22 cellular contexts compared by ENCODE assay signal in genomic region chr6:31784270-31784925, GRCh38. TPM values are rescaled to one million over a fixed set of nuclear protein-coding genes. Genes with fewer than 3 reads are reported as not detected.
DNase-seq lines count a peak whose midpoint lies in the region; ATAC-seq, FAIRE-seq and TF ChIP-seq lines count a peak whose summit lies in the region.
"Had no signal": no experiment of that assay in that cellular context is flagged by ENCODE, and none has a peak within 500 bp of the region (broad histone marks: within the 10 kb centered on the region; RNA-seq: fewer than 3 reads in every experiment).

No MANE protein-coding gene starts in this region.

- POLR2A ChIA-PET in HepG2 (lab: Yijun Ruan, JAX), result interaction anchor here (0.9 to 1.6 kb wide), 4 partner anchors 11 to 81 kb away, joined by 3 to 5 read pairs (median 3); partner anchors contain the start of genes ABHD16A and NEU1

- CTCF ChIA-PET in HepG2 (lab: Yijun Ruan, JAX; ENCODE audit: low intra/inter-chr PET ratio, low total read pairs), result no interaction called here

- no peak overlapping the region for H3K9ac ChIP-seq in HepG2 (ENCODE audit: insufficient read depth, low read depth, low read length)

- H3K36me3 Mint-ChIP-seq in natural killer cell treated with Interleukin-12 subunit alpha and Interleukin-12 subunit beta and Interleukin-15 and Interleukin-18, amount 100 ng/mL, for 72 hours, result no peaks in the 10 kb centered on the region

- TF ChIP-seq CTCF in HepG2 (CRISPR knock-in tag; IDR thresholded peaks at IDR 0.05), result no peak
- TF ChIP-seq CTCF in right lobe of liver (IDR thresholded peaks at IDR 0.05), result no peak

- DNase-seq in HepG2 (ENCODE audit: low spot score) (no peak), right lobe of liver (no peak), medulla oblongata (ENCODE audit: extremely low spot score) (peak; percentile 64)
- no peak for DNase-seq in natural killer cell treated with Interleukin-12 subunit alpha and Interleukin-12 subunit beta and Interleukin-15 and Interleukin-18, amount 100 ng/mL, for 72 hours (ENCODE audit: low spot score)
- DNase-seq: activated CD8-positive, alpha-beta memory T cell treated with anti-CD3 and anti-CD28 coated beads, Interleukin-2, amount 50 U/mL, for 48 hours; activated gamma-delta T cell treated with Interleukin-2 at 50 U/mL for 16 hours; CD4-positive, alpha-beta T cell; central memory CD4-positive, alpha-beta T cell; DMS53; effector memory CD4-positive, alpha-beta T cell; esophagus squamous epithelium; NCI-H2107; NCI-H524; retina; RPMI8226; SW 1271; testis had no signal

- H3K9me3 Mint-ChIP-seq in natural killer cell treated with Interleukin-12 subunit alpha and Interleukin-12 subunit beta and Interleukin-15 and Interleukin-18, amount 100 ng/mL, for 72 hours, result no peaks in the 10 kb centered on the region
- H3K9me3 Mint-ChIP-seq: CD4-positive, alpha-beta T cell had no signal

- TF ChIP-seq EP300 in HepG2 (IDR thresholded peaks at IDR 0.05; ENCODE audit: low read depth in 2 of 2, low read length in 2 of 2) (no peak), HepG2 (CRISPR knock-in tag; IDR thresholded peaks at IDR 0.05; ENCODE audit: borderline replicate concordance) (no peak)

- H3K4me1 ChIP-seq in HepG2 (ENCODE audit: insufficient read depth, low read length), result peaks cover under 1% of the 10 kb centered on the region; the same call in 1 of the 2 replicates
- H3K4me1 ChIP-seq in right lobe of liver, result no peaks in the 10 kb centered on the region
- H3K4me1 ChIP-seq: esophagus squamous epithelium, testis had no signal

- no peaks in the 10 kb centered on the region for H3K27me3 ChIP-seq in HepG2 (ENCODE audit: control insufficient read depth in 1 of 2, insufficient read depth in 2 of 2, low read length in 2 of 2)
- no peaks in the 10 kb centered on the region for H3K27me3 ChIP-seq in right lobe of liver
- H3K27me3 ChIP-seq: esophagus squamous epithelium, neutrophil, testis had no signal

- peak overlapping the region in 1 of 2 donors; percentile 62 for H3K27ac Mint-ChIP-seq in natural killer cell treated with Interleukin-12 subunit alpha and Interleukin-12 subunit beta and Interleukin-15 and Interleukin-18, amount 100 ng/mL, for 72 hours
- H3K27ac Mint-ChIP-seq: CD4-positive, alpha-beta T cell had no signal

- intact Hi-C loops in HepG2 (cut with micrococcal nuclease; ENCODE audit: unreplicated experiment), result no loop called here
- intact Hi-C loops in right lobe of liver (cut with DNase I), result no loop called here

- no peaks in the 10 kb centered on the region for H3K4me1 Mint-ChIP-seq in natural killer cell treated with Interleukin-12 subunit alpha and Interleukin-12 subunit beta and Interleukin-15 and Interleukin-18, amount 100 ng/mL, for 72 hours (ENCODE audit: low read depth in 2 of 2)

- FAIRE-seq in HepG2 (lab: Jason Lieb, UNC), result no peak
- FAIRE-seq: TTC549 had no signal

- H3K36me3 ChIP-seq in HepG2 (replicated peaks in 1 of 2; ENCODE audit: control insufficient read depth in 1 of 2, insufficient read depth in 2 of 2, low read length in 2 of 2), result peaks cover 51 to 70% of the 10 kb centered on the region in 2 experiments
- peaks cover 0 to 39% (median 22%) of the 10 kb centered on the region in 4 donors for H3K36me3 ChIP-seq in right lobe of liver

- H3K9me3 ChIP-seq in HepG2 (ENCODE audit: low read length), result no peaks in the 10 kb centered on the region
- no peaks in the 10 kb centered on the region for H3K9me3 ChIP-seq in right lobe of liver
- H3K9me3 ChIP-seq: esophagus squamous epithelium, neutrophil, testis had no signal

- BruUV-seq in HepG2 (replicated peaks; lab: Mats Ljungman, UMichigan), result no TSS peak

- 96% methylated on average over 15 of the region's 15 CpGs for WGBS in HepG2 (ENCODE audit: low lambda C conversion rate)
- 97% methylated on average over 9 of the region's 15 CpGs for WGBS in right lobe of liver (ENCODE audit: insufficient coverage, low coverage, low lambda C conversion rate, missing lambda C conversion rate)

- no peak overlapping the region for H3K4me3 Mint-ChIP-seq in natural killer cell treated with Interleukin-12 subunit alpha and Interleukin-12 subunit beta and Interleukin-15 and Interleukin-18, amount 100 ng/mL, for 72 hours
- H3K4me3 Mint-ChIP-seq: CD4-positive, alpha-beta T cell had no signal

- in situ Hi-C loops in HepG2 (cut with HindIII; ENCODE audit: extremely low pct_ligation_motif_present, low pct_unique_long_range_greater_than_20kb), result no loop called here

- no peak for TF ChIP-seq RAD21 in HepG2 (CRISPR knock-in tag; IDR thresholded peaks at IDR 0.05)

- H3K79me2 ChIP-seq in HepG2 (ENCODE audit: insufficient read depth, low read length), result no peaks in the 10 kb centered on the region

- no peak for TF ChIP-seq POLR2A in HepG2 (IDR thresholded peaks at IDR 0.05; ENCODE audit: insufficient read depth in 1 of 2, low read depth in 2 of 2, low read length in 2 of 2)
- TF ChIP-seq POLR2A in right lobe of liver (IDR thresholded peaks at IDR 0.05), result no peak

- H3K4me3 ChIP-seq in HepG2 (replicated peaks in 1 of 3; ENCODE audit: insufficient read depth in 1 of 3, low read depth in 2 of 3, low read length in 3 of 3) (no peak overlapping the region), right lobe of liver (no peak overlapping the region)
- H3K4me3 ChIP-seq: esophagus squamous epithelium, testis had no signal

- no peaks in the 10 kb centered on the region for H4K20me1 ChIP-seq in HepG2 (ENCODE audit: insufficient read depth, low read length)

- no peak overlapping the region for H2AFZ ChIP-seq in HepG2 (ENCODE audit: low read length)

- ATAC-seq in HepG2 (no peak), right lobe of liver (no peak), GM18502 (IDR thresholded peaks at IDR 0.05; ENCODE audit: poor library complexity, unreplicated experiment) (no peak), GM18511 (IDR thresholded peaks at IDR 0.05; ENCODE audit: unreplicated experiment) (no peak)
- ATAC-seq in natural killer cell treated with Interleukin-12 subunit alpha and Interleukin-12 subunit beta and Interleukin-15 and Interleukin-18, amount 100 ng/mL, for 72 hours, result no peak
- ATAC-seq: HCT116 had no signal

- H3K4me2 ChIP-seq in HepG2 (ENCODE audit: low read depth, low read length), result no peak overlapping the region

- H3K27me3 Mint-ChIP-seq in natural killer cell treated with Interleukin-12 subunit alpha and Interleukin-12 subunit beta and Interleukin-15 and Interleukin-18, amount 100 ng/mL, for 72 hours, result no peaks in the 10 kb centered on the region
- H3K27me3 Mint-ChIP-seq: CD4-positive, alpha-beta T cell had no signal

- H3K27ac ChIP-seq in HepG2 (ENCODE audit: extremely low read length, insufficient read depth, low read length) (no peak overlapping the region), right lobe of liver (no peak overlapping the region)
- H3K27ac ChIP-seq: esophagus squamous epithelium, neutrophil, testis had no signal

RNA-seq across cellular contexts. Expression of gene VWA7, which starts 7.3 kb away (rescaled TPM):
- 0.79 and 0.86 TPM in 2 replicates for total RNA-seq in HepG2 (2016; rRNA removed; fragmentation: Illumina TruSeq; extraction: Trizol)
- total RNA-seq in HepG2 (2016; cell fraction: cytosol; rRNA removed; fragmentation: Illumina TruSeq; extraction: Trizol; ENCODE audit: low read depth), result 0.26 and 0.61 TPM in 2 replicates
- 1.00 and 1.6 TPM in 2 replicates for total RNA-seq in HepG2 (2016; cell fraction: insoluble cytoplasmic fraction; rRNA removed; fragmentation: Illumina TruSeq; extraction: Trizol)
- 1.1 TPM in 2 replicates for total RNA-seq in HepG2 (2016; cell fraction: membrane; rRNA removed; fragmentation: Illumina TruSeq; extraction: Trizol)
- total RNA-seq in HepG2 (2016; cell fraction: nucleus; rRNA removed; fragmentation: Illumina TruSeq; extraction: Trizol), result 1.1 and 1.5 TPM in 2 replicates
- 3.3 and 4.4 TPM in 2 replicates for polyA plus RNA-seq in HepG2 (2011; rRNA removed)
- 1.2 and 1.4 TPM in 2 replicates for polyA plus RNA-seq in HepG2 (2011; cell fraction: cytosol; rRNA removed)
- polyA plus RNA-seq in HepG2 (2011; cell fraction: nucleus; rRNA removed), result 14.3 and 22.4 TPM in 2 replicates
- 4.3 and 5.0 TPM in 2 replicates for polyA plus RNA-seq in HepG2 (2012)
- polyA plus RNA-seq in HepG2 (2016; cell fraction: cytosol; fragmentation: Illumina TruSeq; extraction: Trizol; ENCODE audit: low read depth), result 0.23 and 0.25 TPM in 2 replicates
- polyA plus RNA-seq in HepG2 (2016; cell fraction: insoluble cytoplasmic fraction; fragmentation: Illumina TruSeq; extraction: Trizol; ENCODE audit: low read depth), result 0.87 and 1.4 TPM in 2 replicates
- 0.29 and 0.52 TPM in 2 replicates for polyA plus RNA-seq in HepG2 (2016; cell fraction: membrane; fragmentation: Illumina TruSeq; extraction: Trizol; ENCODE audit: low read depth)
- polyA plus RNA-seq in HepG2 (2016; cell fraction: nucleus; fragmentation: Illumina TruSeq; extraction: Trizol; ENCODE audit: insufficient read depth, low read depth), result 2.7 and 3.6 TPM in 2 replicates
- polyA minus RNA-seq in HepG2 (2011; rRNA and poly(A)+ RNA removed; ENCODE audit: low replicate concordance), result 3.8 and 4.5 TPM in 2 replicates
- polyA minus RNA-seq in HepG2 (2011; cell fraction: cytosol; rRNA and poly(A)+ RNA removed), result 2.0 and 3.0 TPM in 2 replicates
- polyA minus RNA-seq in HepG2 (2011; cell fraction: nucleus; rRNA and poly(A)+ RNA removed), result 3.0 and 9.0 TPM in 2 replicates
- 1 to 10 TPM; 1.2 to 5.2 (median 2.7) TPM for total RNA-seq in right lobe of liver
- total RNA-seq in natural killer cell treated with Interleukin-12 subunit alpha and Interleukin-12 subunit beta and Interleukin-15 and Interleukin-18, amount 100 ng/mL, for 72 hours, result 1 to 10 TPM; 1.4 to 2.1 TPM

RNA-seq across cellular contexts. Expression of gene VARS1, which starts 11.2 kb away (rescaled TPM):
- total RNA-seq in HepG2 (2016; rRNA removed; fragmentation: Illumina TruSeq; extraction: Trizol), result 56.1 and 59.2 TPM in 2 replicates
- 36.5 and 36.9 TPM in 2 replicates for total RNA-seq in HepG2 (2016; cell fraction: cytosol; rRNA removed; fragmentation: Illumina TruSeq; extraction: Trizol; ENCODE audit: low read depth)
- 50.7 and 55.3 TPM in 2 replicates for total RNA-seq in HepG2 (2016; cell fraction: insoluble cytoplasmic fraction; rRNA removed; fragmentation: Illumina TruSeq; extraction: Trizol)
- 27.2 and 29.5 TPM in 2 replicates for total RNA-seq in HepG2 (2016; cell fraction: membrane; rRNA removed; fragmentation: Illumina TruSeq; extraction: Trizol)
- total RNA-seq in HepG2 (2016; cell fraction: nucleus; rRNA removed; fragmentation: Illumina TruSeq; extraction: Trizol), result 86.8 and 97.8 TPM in 2 replicates
- 14.7 and 19.9 TPM in 2 replicates for polyA plus RNA-seq in HepG2 (2011; rRNA removed)
- polyA plus RNA-seq in HepG2 (2011; cell fraction: cytosol; rRNA removed), result 9.3 and 11.8 TPM in 2 replicates
- polyA plus RNA-seq in HepG2 (2011; cell fraction: nucleus; rRNA removed), result 168 and 186 TPM in 2 replicates
- 66.0 and 85.3 TPM in 2 replicates for polyA plus RNA-seq in HepG2 (2012)
- 13.0 and 13.1 TPM in 2 replicates for polyA plus RNA-seq in HepG2 (2016; cell fraction: cytosol; fragmentation: Illumina TruSeq; extraction: Trizol; ENCODE audit: low read depth)
- 49.9 and 74.0 TPM in 2 replicates for polyA plus RNA-seq in HepG2 (2016; cell fraction: insoluble cytoplasmic fraction; fragmentation: Illumina TruSeq; extraction: Trizol; ENCODE audit: low read depth)
- 19.6 and 25.4 TPM in 2 replicates for polyA plus RNA-seq in HepG2 (2016; cell fraction: membrane; fragmentation: Illumina TruSeq; extraction: Trizol; ENCODE audit: low read depth)
- polyA plus RNA-seq in HepG2 (2016; cell fraction: nucleus; fragmentation: Illumina TruSeq; extraction: Trizol; ENCODE audit: insufficient read depth, low read depth), result 221 and 231 TPM in 2 replicates
- 58.3 and 63.6 TPM in 2 replicates for polyA minus RNA-seq in HepG2 (2011; rRNA and poly(A)+ RNA removed; ENCODE audit: low replicate concordance)
- 37.6 and 39.2 TPM in 2 replicates for polyA minus RNA-seq in HepG2 (2011; cell fraction: cytosol; rRNA and poly(A)+ RNA removed)
- 34.9 and 47.5 TPM in 2 replicates for polyA minus RNA-seq in HepG2 (2011; cell fraction: nucleus; rRNA and poly(A)+ RNA removed)
- total RNA-seq in right lobe of liver, result 10 to 100 TPM; 31.0 to 58.1 (median 41.0) TPM
- total RNA-seq in natural killer cell treated with Interleukin-12 subunit alpha and Interleukin-12 subunit beta and Interleukin-15 and Interleukin-18, amount 100 ng/mL, for 72 hours, result 100 to 1,000 TPM in 1 of 2 donors, 10 to 100 TPM in 1; 90.7 to 226 TPM

RNA-seq across cellular contexts. Expression of gene SAPCD1, which starts 21.9 kb away (rescaled TPM):
- total RNA-seq in HepG2 (2016; rRNA removed; fragmentation: Illumina TruSeq; extraction: Trizol) (0.56 and 2.5 TPM in 2 replicates), right lobe of liver (1 to 10 TPM in 2 of 6 experiments, under 1 TPM in 3, not detected in 1; 0.62 to 1.6 (median 0.90) TPM)
- total RNA-seq in HepG2 (2016; cell fraction: cytosol; rRNA removed; fragmentation: Illumina TruSeq; extraction: Trizol; ENCODE audit: low read depth), result 2.3 TPM in 2 replicates
- 0.51 and 2.0 TPM in 2 replicates for total RNA-seq in HepG2 (2016; cell fraction: insoluble cytoplasmic fraction; rRNA removed; fragmentation: Illumina TruSeq; extraction: Trizol)
- 0.90 and 0.96 TPM in 2 replicates for total RNA-seq in HepG2 (2016; cell fraction: membrane; rRNA removed; fragmentation: Illumina TruSeq; extraction: Trizol)
- 2.3 and 5.6 TPM in 2 replicates for total RNA-seq in HepG2 (2016; cell fraction: nucleus; rRNA removed; fragmentation: Illumina TruSeq; extraction: Trizol)
- polyA plus RNA-seq in HepG2 (2011; rRNA removed), result 3.9 and 5.3 TPM in 2 replicates
- polyA plus RNA-seq in HepG2 (2011; cell fraction: cytosol; rRNA removed), result 0.92 and 1.1 TPM in 2 replicates
- polyA plus RNA-seq in HepG2 (2011; cell fraction: nucleus; rRNA removed), result 49.5 and 69.8 TPM in 2 replicates
- 4.7 and 9.1 TPM in 2 replicates for polyA plus RNA-seq in HepG2 (2012)
- polyA plus RNA-seq in HepG2 (2016; cell fraction: cytosol; fragmentation: Illumina TruSeq; extraction: Trizol; ENCODE audit: low read depth), result 0.23 and 0.59 TPM in 2 replicates
- 0.53 and 0.99 TPM in 2 replicates for polyA plus RNA-seq in HepG2 (2016; cell fraction: insoluble cytoplasmic fraction; fragmentation: Illumina TruSeq; extraction: Trizol; ENCODE audit: low read depth)
- 0.41 and 0.44 TPM in 2 replicates for polyA plus RNA-seq in HepG2 (2016; cell fraction: membrane; fragmentation: Illumina TruSeq; extraction: Trizol; ENCODE audit: low read depth)
- 12.4 and 21.2 TPM in 2 replicates for polyA plus RNA-seq in HepG2 (2016; cell fraction: nucleus; fragmentation: Illumina TruSeq; extraction: Trizol; ENCODE audit: insufficient read depth, low read depth)
- not detected in 2 replicates for polyA minus RNA-seq in HepG2 (2011; rRNA and poly(A)+ RNA removed; ENCODE audit: low replicate concordance)
- not detected in 2 replicates for polyA minus RNA-seq in HepG2 (2011; cell fraction: cytosol; rRNA and poly(A)+ RNA removed)
- 5.4 and 6.5 TPM in 2 replicates for polyA minus RNA-seq in HepG2 (2011; cell fraction: nucleus; rRNA and poly(A)+ RNA removed)
- total RNA-seq in natural killer cell treated with Interleukin-12 subunit alpha and Interleukin-12 subunit beta and Interleukin-15 and Interleukin-18, amount 100 ng/mL, for 72 hours, result 10 to 100 TPM in 1 of 2 donors, 1 to 10 TPM in 1; 9.2 to 25.2 TPM

RNA-seq across cellular contexts. Expression of gene LSM2, which starts 22.4 kb away (rescaled TPM):
- total RNA-seq in HepG2 (2016; rRNA removed; fragmentation: Illumina TruSeq; extraction: Trizol) (90.5 and 93.7 TPM in 2 replicates), right lobe of liver (10 to 100 TPM; 11.0 to 26.1 (median 11.6) TPM)
- total RNA-seq in HepG2 (2016; cell fraction: cytosol; rRNA removed; fragmentation: Illumina TruSeq; extraction: Trizol; ENCODE audit: low read depth), result 84.8 and 113 TPM in 2 replicates
- total RNA-seq in HepG2 (2016; cell fraction: insoluble cytoplasmic fraction; rRNA removed; fragmentation: Illumina TruSeq; extraction: Trizol), result 85.1 and 91.1 TPM in 2 replicates
- total RNA-seq in HepG2 (2016; cell fraction: membrane; rRNA removed; fragmentation: Illumina TruSeq; extraction: Trizol), result 109 and 138 TPM in 2 replicates
- total RNA-seq in HepG2 (2016; cell fraction: nucleus; rRNA removed; fragmentation: Illumina TruSeq; extraction: Trizol), result 34.2 and 38.1 TPM in 2 replicates
- 64.7 and 69.4 TPM in 2 replicates for polyA plus RNA-seq in HepG2 (2011; rRNA removed)
- polyA plus RNA-seq in HepG2 (2011; cell fraction: cytosol; rRNA removed), result 89.7 and 101 TPM in 2 replicates
- 34.2 and 36.0 TPM in 2 replicates for polyA plus RNA-seq in HepG2 (2011; cell fraction: nucleus; rRNA removed)
- polyA plus RNA-seq in HepG2 (2012), result 71.2 and 86.4 TPM in 2 replicates
- 98.5 and 146 TPM in 2 replicates for polyA plus RNA-seq in HepG2 (2016; cell fraction: cytosol; fragmentation: Illumina TruSeq; extraction: Trizol; ENCODE audit: low read depth)
- 103 and 104 TPM in 2 replicates for polyA plus RNA-seq in HepG2 (2016; cell fraction: insoluble cytoplasmic fraction; fragmentation: Illumina TruSeq; extraction: Trizol; ENCODE audit: low read depth)
- polyA plus RNA-seq in HepG2 (2016; cell fraction: membrane; fragmentation: Illumina TruSeq; extraction: Trizol; ENCODE audit: low read depth), result 107 and 140 TPM in 2 replicates
- polyA plus RNA-seq in HepG2 (2016; cell fraction: nucleus; fragmentation: Illumina TruSeq; extraction: Trizol; ENCODE audit: insufficient read depth, low read depth), result 61.6 and 67.5 TPM in 2 replicates
- 56.3 and 77.2 TPM in 2 replicates for polyA minus RNA-seq in HepG2 (2011; rRNA and poly(A)+ RNA removed; ENCODE audit: low replicate concordance)
- polyA minus RNA-seq in HepG2 (2011; cell fraction: cytosol; rRNA and poly(A)+ RNA removed), result 44.2 and 47.4 TPM in 2 replicates
- 7.2 and 10.2 TPM in 2 replicates for polyA minus RNA-seq in HepG2 (2011; cell fraction: nucleus; rRNA and poly(A)+ RNA removed)
- 100 to 1,000 TPM in 1 of 2 donors, 10 to 100 TPM in 1; 94.6 to 113 TPM for total RNA-seq in natural killer cell treated with Interleukin-12 subunit alpha and Interleukin-12 subunit beta and Interleukin-15 and Interleukin-18, amount 100 ng/mL, for 72 hours

RNA-seq across cellular contexts. Expression of gene HSPA1L, which starts 30.7 kb away (rescaled TPM):
- total RNA-seq in HepG2 (2016; rRNA removed; fragmentation: Illumina TruSeq; extraction: Trizol) (0.55 and 0.94 TPM in 2 replicates), right lobe of liver (1 to 10 TPM in 1 of 6 experiments, under 1 TPM in 5; 0.37 to 1.2 (median 0.56) TPM)
- total RNA-seq in HepG2 (2016; cell fraction: cytosol; rRNA removed; fragmentation: Illumina TruSeq; extraction: Trizol; ENCODE audit: low read depth), result 0.18 and 0.30 TPM in 2 replicates
- 0.87 and 0.97 TPM in 2 replicates for total RNA-seq in HepG2 (2016; cell fraction: insoluble cytoplasmic fraction; rRNA removed; fragmentation: Illumina TruSeq; extraction: Trizol)
- 0.55 and 0.56 TPM in 2 replicates for total RNA-seq in HepG2 (2016; cell fraction: membrane; rRNA removed; fragmentation: Illumina TruSeq; extraction: Trizol)
- 0.38 and 0.47 TPM in 2 replicates for total RNA-seq in HepG2 (2016; cell fraction: nucleus; rRNA removed; fragmentation: Illumina TruSeq; extraction: Trizol)
- polyA plus RNA-seq in HepG2 (2011; rRNA removed), result 0.78 and 1.0 TPM in 2 replicates
- polyA plus RNA-seq in HepG2 (2011; cell fraction: cytosol; rRNA removed), result 0.67 and 0.72 TPM in 2 replicates
- polyA plus RNA-seq in HepG2 (2011; cell fraction: nucleus; rRNA removed), result 0.45 and 0.73 TPM in 2 replicates
- 0.87 and 1.1 TPM in 2 replicates for polyA plus RNA-seq in HepG2 (2012)
- polyA plus RNA-seq in HepG2 (2016; cell fraction: cytosol; fragmentation: Illumina TruSeq; extraction: Trizol; ENCODE audit: low read depth), result 0.08 and 0.12 TPM in 2 replicates
- polyA plus RNA-seq in HepG2 (2016; cell fraction: insoluble cytoplasmic fraction; fragmentation: Illumina TruSeq; extraction: Trizol; ENCODE audit: low read depth), result 0.98 and 1.0 TPM in 2 replicates
- 0.34 and 0.37 TPM in 2 replicates for polyA plus RNA-seq in HepG2 (2016; cell fraction: membrane; fragmentation: Illumina TruSeq; extraction: Trizol; ENCODE audit: low read depth)
- polyA plus RNA-seq in HepG2 (2016; cell fraction: nucleus; fragmentation: Illumina TruSeq; extraction: Trizol; ENCODE audit: insufficient read depth, low read depth), result 0.93 and 1.0 TPM in 2 replicates
- 0.46 and 2.2 TPM in 2 replicates for polyA minus RNA-seq in HepG2 (2011; rRNA and poly(A)+ RNA removed; ENCODE audit: low replicate concordance)
- polyA minus RNA-seq in HepG2 (2011; cell fraction: cytosol; rRNA and poly(A)+ RNA removed), result 0.44 and 0.59 TPM in 2 replicates
- polyA minus RNA-seq in HepG2 (2011; cell fraction: nucleus; rRNA and poly(A)+ RNA removed), result 0.25 and 0.39 TPM in 2 replicates
- 1 to 10 TPM; 1.7 to 4.1 TPM for total RNA-seq in natural killer cell treated with Interleukin-12 subunit alpha and Interleukin-12 subunit beta and Interleukin-15 and Interleukin-18, amount 100 ng/mL, for 72 hours
